ENCODE assay signal across 26 cellular contexts in the genomic region with DNA sequence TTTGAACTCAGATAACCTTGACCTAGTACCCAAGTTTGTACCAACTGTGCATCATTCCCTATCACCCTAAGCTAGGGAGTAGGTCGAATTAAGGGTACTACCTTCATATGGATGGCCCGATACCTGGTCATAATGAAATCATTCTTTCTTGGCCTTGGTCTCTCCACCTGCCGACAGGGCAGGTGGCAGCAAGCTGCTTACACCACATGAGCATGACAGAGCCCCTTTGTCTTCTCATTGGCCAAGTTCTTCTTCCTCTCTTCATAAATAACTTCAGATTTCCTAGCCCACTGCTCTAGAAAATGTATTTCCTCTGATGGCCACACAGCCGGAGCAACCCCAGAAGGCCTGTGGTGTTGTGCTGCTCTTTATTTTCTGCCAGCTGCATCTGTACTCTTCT.
"Had no signal": no experiment of that assay in that cellular context is flagged by ENCODE, and none has a peak within 500 bp of the region (broad histone marks: within the 10 kb centered on the region; RNA-seq: fewer than 3 reads in every experiment).

No MANE protein-coding gene starts in this region.

- H3K36me3 ChIP-seq: cardiac muscle cell, right lobe of liver, transverse colon had no signal

- H3K4me3 ChIP-seq: body of pancreas, cardiac muscle cell, right lobe of liver, testis, transverse colon had no signal

- DNase-seq: activated CD4-positive, alpha-beta memory T cell treated with anti-CD3 and anti-CD28 coated beads for 36 hours; activated CD4-positive, alpha-beta T cell treated with anti-CD3 and anti-CD28 coated beads, Interleukin-2, amount 10 ng/mL, durations not matched to agents 24 days and 14 days; activated CD8-positive, alpha-beta memory T cell treated with anti-CD3 and anti-CD28 coated beads, Interleukin-2, amount 50 U/mL, for 48 hours; activated naive CD8-positive, alpha-beta T cell treated with anti-CD3 and anti-CD28 coated beads, Interleukin-2, amount 50 U/mL, for 24 hours; activated T-cell treated with anti-CD3 and anti-CD28 coated beads, Interleukin-2, amount 50 U/mL, for 48 hours; amygdala; body of pancreas; cortex of kidney; foreskin fibroblast; head of caudate nucleus; hippocampal formation; left cardiac atrium; midbrain; naive thymus-derived CD4-positive, alpha-beta T cell; right lobe of liver; stimulated activated CD4-positive, alpha-beta T cell treated with anti-CD3 and anti-CD28 coated beads, Interleukin-2, amount 100 ng/mL, for 48 hours; stimulated activated naive CD4-positive, alpha-beta T cell treated with Interleukin-2 at 50 U/mL for 16 hours; T-helper 9 cell; testis; transverse colon had no signal

- H3K27me3 Mint-ChIP-seq: activated CD4-positive, alpha-beta memory T cell treated with anti-CD3 and anti-CD28 coated beads for 36 hours; activated CD4-positive, alpha-beta T cell treated with anti-CD3 and anti-CD28 coated beads, Interleukin-2, amount 10 ng/mL, durations not matched to agents 24 days and 14 days had no signal

- ATAC-seq: activated CD4-positive, CD25-positive, alpha-beta regulatory T cell treated with anti-CD3 and anti-CD28 coated beads, Interleukin-2, amount 50 U/mL, for 24 hours; activated naive CD8-positive, alpha-beta T cell treated with anti-CD3 and anti-CD28 coated beads, Interleukin-2, amount 50 U/mL, for 24 hours; body of pancreas; left cardiac atrium; naive thymus-derived CD4-positive, alpha-beta T cell; right lobe of liver had no signal

- H3K27me3 ChIP-seq: body of pancreas, cardiac muscle cell, right lobe of liver, testis, transverse colon had no signal

- H3K9me3 Mint-ChIP-seq: activated CD4-positive, alpha-beta memory T cell treated with anti-CD3 and anti-CD28 coated beads for 36 hours; activated CD4-positive, alpha-beta T cell treated with anti-CD3 and anti-CD28 coated beads, Interleukin-2, amount 10 ng/mL, durations not matched to agents 24 days and 14 days; activated naive CD8-positive, alpha-beta T cell treated with anti-CD3 and anti-CD28 coated beads, Interleukin-2, amount 50 U/mL, for 24 hours; activated T-helper 2 cell treated with anti-CD3 and anti-CD28 coated beads, Interferon-gamma antibody, Interleukin-2, Interleukin-4, amounts not matched to agents 10 μg/mL and 5 μg/mL and 100 μg/mL, durations not matched to agents 14 hours and 24 hours and 36 hours; T-helper 1 cell treated with Interleukin-12 subunit alpha and Interleukin-12 subunit beta and Interleukin-4 antibody, amounts not matched to agents 30 μg/mL and 1 μg/mL, for 36 hours had no signal

- H3K27ac Mint-ChIP-seq: activated CD4-positive, alpha-beta memory T cell treated with anti-CD3 and anti-CD28 coated beads for 36 hours; activated CD4-positive, alpha-beta T cell treated with anti-CD3 and anti-CD28 coated beads, Interleukin-2, amount 10 ng/mL, durations not matched to agents 24 days and 14 days; activated naive CD4-positive, alpha-beta T cell treated with anti-CD3 and anti-CD28 coated beads, Interleukin-2, amount 50 U/mL, for 24 hours; activated naive CD8-positive, alpha-beta T cell treated with anti-CD3 and anti-CD28 coated beads, Interleukin-2, amount 50 U/mL, for 24 hours; activated T-helper 2 cell treated with anti-CD3 and anti-CD28 coated beads, Interferon-gamma antibody, Interleukin-2, Interleukin-4, amounts not matched to agents 10 μg/mL and 5 μg/mL and 100 μg/mL, durations not matched to agents 14 hours and 24 hours and 36 hours; naive thymus-derived CD4-positive, alpha-beta T cell; T-helper 1 cell treated with Interleukin-12 subunit alpha and Interleukin-12 subunit beta and Interleukin-4 antibody, amounts not matched to agents 30 μg/mL and 1 μg/mL, for 36 hours had no signal

- H3K36me3 Mint-ChIP-seq: activated CD4-positive, alpha-beta memory T cell treated with anti-CD3 and anti-CD28 coated beads for 36 hours; activated naive CD4-positive, alpha-beta T cell treated with anti-CD3 and anti-CD28 coated beads, Interleukin-2, amount 50 U/mL, for 24 hours; naive thymus-derived CD4-positive, alpha-beta T cell had no signal

- H3K4me3 Mint-ChIP-seq: activated CD4-positive, alpha-beta memory T cell treated with anti-CD3 and anti-CD28 coated beads for 36 hours; activated CD4-positive, alpha-beta T cell treated with anti-CD3 and anti-CD28 coated beads, Interleukin-2, amount 10 ng/mL, durations not matched to agents 24 days and 14 days; activated naive CD4-positive, alpha-beta T cell treated with anti-CD3 and anti-CD28 coated beads, Interleukin-2, amount 50 U/mL, for 24 hours; activated naive CD8-positive, alpha-beta T cell treated with anti-CD3 and anti-CD28 coated beads, Interleukin-2, amount 50 U/mL, for 24 hours; naive thymus-derived CD4-positive, alpha-beta T cell; T-helper 1 cell treated with Interleukin-12 subunit alpha and Interleukin-12 subunit beta and Interleukin-4 antibody, amounts not matched to agents 30 μg/mL and 1 μg/mL, for 36 hours had no signal

- H3K4me1 Mint-ChIP-seq: activated CD4-positive, alpha-beta T cell treated with anti-CD3 and anti-CD28 coated beads, Interleukin-2, amount 10 ng/mL, durations not matched to agents 24 days and 14 days; activated naive CD4-positive, alpha-beta T cell treated with anti-CD3 and anti-CD28 coated beads, Interleukin-2, amount 50 U/mL, for 24 hours; activated naive CD8-positive, alpha-beta T cell treated with anti-CD3 and anti-CD28 coated beads, Interleukin-2, amount 50 U/mL, for 24 hours; naive thymus-derived CD4-positive, alpha-beta T cell had no signal

- H3K9me3 ChIP-seq: body of pancreas, right lobe of liver, testis, transverse colon had no signal

- H3K4me1 ChIP-seq: body of pancreas, right lobe of liver had no signal

- H3K27ac ChIP-seq: body of pancreas, cardiac muscle cell, right lobe of liver, testis, transverse colon, VCaP had no signal
